ENCODE assay signal across 14 cellular contexts in genomic region chr1:77511440-77511840, GRCh38.
A peak's percentile ranks its signal among the peaks of the same experiment; 100 is the strongest.
DNase-seq lines count a peak whose midpoint lies in the region; ATAC-seq and TF ChIP-seq lines count a peak whose summit lies in the region.
"Had no signal": no experiment of that assay in that cellular context is flagged by ENCODE, and none has a peak within 500 bp of the region (broad histone marks: within the 10 kb centered on the region; RNA-seq: fewer than 3 reads in every experiment).

No MANE protein-coding gene starts in this region.

- 63 to 88% methylated on average over 2 of the region's 2 CpGs for WGBS in esophagus squamous epithelium, 2 donors

- TF ChIP-seq POLR2A in esophagus squamous epithelium (IDR thresholded peaks at IDR 0.05), result no peak

- no peak for TF ChIP-seq CTCF in AG04450 (IDR thresholded peaks at IDR 0.05; ENCODE audit: low read depth, low read length)
- TF ChIP-seq CTCF in cardiac fibroblast (IDR thresholded peaks at IDR 0.05; ENCODE audit: low read depth, low read length), result no peak
- no peak for TF ChIP-seq CTCF in esophagus squamous epithelium (IDR thresholded peaks at IDR 0.05)
- no peak for TF ChIP-seq CTCF in GM10248 (IDR thresholded peaks at IDR 0.05; ENCODE audit: control extremely low read depth, extremely low read depth, low read depth, missing control alignments)

- H3K36me3 ChIP-seq in esophagus squamous epithelium, result no peaks in the 10 kb centered on the region

- peaks cover 0 to 12% (median 0%) of the 10 kb centered on the region in 3 donors for H3K4me1 ChIP-seq in esophagus squamous epithelium

- CTCF ChIA-PET in AG04450 (lab: Charles Lee) (interaction anchor here (0.7 to 1.5 kb wide), 3 partner anchors 22 to 172 kb away, joined by 3 to 6 read pairs (median 3); no protein-coding TSS in a partner anchor), GM10248 (lab: Yijun Ruan, JAX) (interaction anchor here (1.3 kb wide), 1 partner anchor 16 kb away, joined by 3 read pairs; no protein-coding TSS in a partner anchor)

- ATAC-seq in GM19452 (IDR thresholded peaks at IDR 0.05; ENCODE audit: unreplicated experiment), result no peak

- POLR2A ChIA-PET in AG04450 (lab: Yijun Ruan, JAX), result interaction anchor here (0.5 to 1.2 kb wide), 3 partner anchors 28 to 170 kb away, joined by 3 to 6 read pairs (median 5); no protein-coding TSS in a partner anchor
- POLR2A ChIA-PET in GM10248 (lab: Yijun Ruan, JAX), result no interaction called here

- H3K9me3 ChIP-seq in AG04450 (ENCODE audit: control insufficient read depth, insufficient read depth, low read length), result no peaks in the 10 kb centered on the region
- H3K9me3 ChIP-seq in esophagus squamous epithelium, result no peaks in the 10 kb centered on the region

- H3K27ac ChIP-seq in AG04450 (ENCODE audit: low read depth, low read length) (peak overlapping the region; percentile 95), esophagus squamous epithelium (no peak overlapping the region)
- H3K27ac ChIP-seq: hepatocyte, HL-60 had no signal

- H3K4me3 ChIP-seq in AG04450 (ENCODE audit: low read depth, low read length) (no peak overlapping the region), cardiac fibroblast (replicated peaks in 1 of 2; ENCODE audit: low read depth in 2 of 2, low read length in 2 of 2) (no peak overlapping the region), esophagus squamous epithelium (no peak overlapping the region)
- H3K4me3 ChIP-seq: coronary artery, hepatocyte had no signal

- DNase-seq in AG04450 (ENCODE audit: low read depth, low spot score) (peak; percentile 68), LHCN-M2 (ENCODE audit: low read depth) (peak; percentile 89), cardiac fibroblast (ENCODE audit: low read depth in 2 of 2) (peak; percentile 88 to 95), kidney glomerular epithelial cell (lab: John Stamatoyannopoulos, UW) (peak; percentile 54), DMS114 treated with DMSO at 0.1 percent for 48 hours (lab: John Stamatoyannopoulos, UW; ENCODE audit: unreplicated experiment) (no peak), esophagus squamous epithelium (lab: John Stamatoyannopoulos, UW) (no peak), GM10248 (ENCODE audit: extremely low spot score) (no peak)
- DNase-seq: activated CD4-positive, alpha-beta T cell treated with anti-CD3 and anti-CD28 coated beads, Interleukin-2, amount 10 ng/mL, durations not matched to agents 24 days and 14 days; NCI-H1048; NCI-H82 had no signal

- intact Hi-C loops in esophagus squamous epithelium (cut with DNase I), result no loop called here

- H3K27me3 ChIP-seq in AG04450 (ENCODE audit: control insufficient read depth, insufficient read depth, low read length) (no peaks in the 10 kb centered on the region), esophagus squamous epithelium (no peaks in the 10 kb centered on the region)
- H3K27me3 ChIP-seq: hepatocyte had no signal

Comparison
In these comparisons a context has a peak if more than half of its experiments do, and no peak if none do; other contexts are left out.
1. DNase-seq: peak in AG04450 (single experiment), LHCN-M2 (single experiment), cardiac fibroblast (2 of 2) and kidney glomerular epithelial cell (single experiment); none in DMS114 treated with DMSO at 0.1 percent for 48 hours (single experiment), esophagus squamous epithelium (single experiment) and GM10248 (single experiment).